23 cellular contexts compared by ENCODE assay signal in genomic region chr1:27130798-27131197, GRCh38. TPM values are rescaled to one million over a fixed set of nuclear protein-coding genes. Genes with fewer than 3 reads are reported as not detected.
A peak's percentile ranks its signal among the peaks of the same experiment; 100 is the strongest.
DNase-seq lines count a peak whose midpoint lies in the region; ATAC-seq, FAIRE-seq and TF ChIP-seq lines count a peak whose summit lies in the region.
"Had no signal": no experiment of that assay in that cellular context is flagged by ENCODE, and none has a peak within 500 bp of the region (broad histone marks: within the 10 kb centered on the region; RNA-seq: fewer than 3 reads in every experiment).

No MANE protein-coding gene starts in this region.

- TF ChIP-seq RAD21 in HepG2 (CRISPR knock-in tag; IDR thresholded peaks at IDR 0.05) = no peak

- in situ Hi-C loops in SK-MEL-5 (cut with HindIII; ENCODE audit: low pct_unique_long_range_greater_than_20kb, low sequenced_read_pairs) (no loop called here), HepG2 (cut with HindIII; ENCODE audit: extremely low pct_ligation_motif_present, low pct_unique_long_range_greater_than_20kb) (no loop called here)

- H3K27me3 ChIP-seq in heart left ventricle (no peaks in the 10 kb centered on the region), MM.1S (replicated peaks; ENCODE audit: insufficient read depth, low read length) (no peaks in the 10 kb centered on the region), HepG2 (ENCODE audit: control insufficient read depth in 1 of 2, insufficient read depth in 2 of 2, low read length in 2 of 2) (no peaks in the 10 kb centered on the region)
- H3K27me3 ChIP-seq: dorsolateral prefrontal cortex, right lobe of liver had no signal

- no peaks in the 10 kb centered on the region for H3F3A ChIP-seq in MM.1S (ENCODE audit: insufficient read depth, low read length)

- TF ChIP-seq EP300 in HepG2 (IDR thresholded peaks at IDR 0.05; ENCODE audit: low read depth in 2 of 2, low read length in 2 of 2) (no peak), HepG2 (CRISPR knock-in tag; IDR thresholded peaks at IDR 0.05; ENCODE audit: borderline replicate concordance) (no peak)

- H4K20me1 ChIP-seq in MM.1S (ENCODE audit: insufficient read depth, low read length) (no peaks in the 10 kb centered on the region), HepG2 (ENCODE audit: insufficient read depth, low read length) (no peaks in the 10 kb centered on the region)

- H3K79me2 ChIP-seq in MM.1S (ENCODE audit: low read length) (no peaks in the 10 kb centered on the region), HepG2 (ENCODE audit: insufficient read depth, low read length) (no peaks in the 10 kb centered on the region)

- POLR2A ChIA-PET in HepG2 (lab: Yijun Ruan, JAX) = interaction anchor here (0.7 kb wide), 1 partner anchor 24 kb away, joined by 3 read pairs; the partner anchor contains the start of gene SLC9A1

- no peak for TF ChIP-seq POLR2A in heart left ventricle (IDR thresholded peaks at IDR 0.05)
- TF ChIP-seq POLR2A in HepG2 (IDR thresholded peaks at IDR 0.05; ENCODE audit: insufficient read depth in 1 of 2, low read depth in 2 of 2, low read length in 2 of 2) = no peak

- H3K9me2 ChIP-seq in MM.1S (replicated peaks; ENCODE audit: insufficient read depth, low read length) = no peaks in the 10 kb centered on the region

- CTCF ChIA-PET in HepG2 (lab: Yijun Ruan, JAX; ENCODE audit: low intra/inter-chr PET ratio, low total read pairs) = no interaction called here

- FAIRE-seq in HepG2 (lab: Jason Lieb, UNC) = no peak
- FAIRE-seq: GM12891 had no signal

- BruUV-seq in HepG2 (replicated peaks; lab: Mats Ljungman, UMichigan) = no TSS peak

- no peak overlapping the region for H3K4me3 ChIP-seq in heart left ventricle
- H3K4me3 ChIP-seq in MM.1S (ENCODE audit: low read length) = no peak overlapping the region
- no peak overlapping the region for H3K4me3 ChIP-seq in HepG2 (replicated peaks in 1 of 3; ENCODE audit: insufficient read depth in 1 of 3, low read depth in 2 of 3, low read length in 3 of 3)
- H3K4me3 ChIP-seq: dorsolateral prefrontal cortex, right lobe of liver had no signal

- no peaks in the 10 kb centered on the region for H3K27me3 Mint-ChIP-seq in stimulated activated naive B cell treated with anti-CD40 and anti-IgM and Interleukin-4, amounts not matched to agents 10 μg/mL and 1 μg/mL and 100 μg/mL, for 72 hours
- H3K27me3 Mint-ChIP-seq: activated T-cell treated with anti-CD3 and anti-CD28 coated beads, Interleukin-2, amount 50 U/mL, for 24 hours had no signal

- peak overlapping the region; percentile 37 for H3K27ac Mint-ChIP-seq in stimulated activated naive B cell treated with anti-CD40 and anti-IgM and Interleukin-4, amounts not matched to agents 10 μg/mL and 1 μg/mL and 100 μg/mL, for 72 hours
- H3K27ac Mint-ChIP-seq: activated T-cell treated with anti-CD3 and anti-CD28 coated beads, Interleukin-2, amount 50 U/mL, for 24 hours had no signal

- H3K4me1 ChIP-seq in heart left ventricle (peaks cover 0 to 57% (median 31%) of the 10 kb centered on the region in 12 donors), MM.1S (ENCODE audit: low read length) (no peaks in the 10 kb centered on the region), HepG2 (ENCODE audit: insufficient read depth, low read length) (peaks cover 8% of the 10 kb centered on the region)
- H3K4me1 ChIP-seq: right lobe of liver had no signal

- H3K4me1 Mint-ChIP-seq in stimulated activated naive B cell treated with anti-CD40 and anti-IgM and Interleukin-4, amounts not matched to agents 10 μg/mL and 1 μg/mL and 100 μg/mL, for 72 hours = peaks cover 23 to 35% of the 10 kb centered on the region in 2 donors

- H2AFZ ChIP-seq in MM.1S (ENCODE audit: low read length) = no peak overlapping the region
- H2AFZ ChIP-seq in HepG2 (ENCODE audit: low read length) = no peak overlapping the region

- H3K9me3 Mint-ChIP-seq in stimulated activated naive B cell treated with anti-CD40 and anti-IgM and Interleukin-4, amounts not matched to agents 10 μg/mL and 1 μg/mL and 100 μg/mL, for 72 hours = no peaks in the 10 kb centered on the region
- H3K9me3 Mint-ChIP-seq: activated T-cell treated with anti-CD3 and anti-CD28 coated beads, Interleukin-2, amount 50 U/mL, for 24 hours had no signal

- 45 to 88% (median 60%) methylated on average over 1 to 3 of the region's 3 CpGs for WGBS in heart left ventricle, 4 donors
- WGBS in HepG2 (ENCODE audit: low lambda C conversion rate) = 100% methylated on average over 1 of the region's 3 CpGs

- peaks cover 18 to 23% of the 10 kb centered on the region in 2 donors for H3K36me3 Mint-ChIP-seq in stimulated activated naive B cell treated with anti-CD40 and anti-IgM and Interleukin-4, amounts not matched to agents 10 μg/mL and 1 μg/mL and 100 μg/mL, for 72 hours

- DNase-seq in SK-MEL-5 (ENCODE audit: low read depth, low spot score) (peak; percentile 48), heart left ventricle (peak; percentile 77 to 88 (median 79)), mucosa of gallbladder (ENCODE audit: low spot score) (peak; percentile 75), MM.1S (no peak), NCI-H524 treated with DMSO at 0.1 percent for 48 hours (lab: John Stamatoyannopoulos, UW) (no peak), HepG2 (ENCODE audit: low spot score) (no peak)
- no peak for DNase-seq in stimulated activated naive B cell treated with anti-CD40 and anti-IgM and Interleukin-4, amounts not matched to agents 10 μg/mL and 1 μg/mL and 100 μg/mL, for 72 hours
- DNase-seq: activated CD8-positive, alpha-beta memory T cell treated with anti-CD3 and anti-CD28 coated beads for 24 hours; activated naive CD4-positive, alpha-beta T cell; activated T-cell treated with anti-CD3 and anti-CD28 coated beads, Interleukin-2, amount 50 U/mL, for 24 hours; amygdala; caudate nucleus; DND-41; dorsolateral prefrontal cortex; hippocampal formation; KBM-7; NCI-H1436 treated with DMSO at 0.1 percent for 48 hours; NCI-H2171; NCI-H69; right lobe of liver had no signal

- ATAC-seq in heart left ventricle (peak; percentile 86 to 94 (median 94)), HepG2 (no peak), GM18511 (IDR thresholded peaks at IDR 0.05; ENCODE audit: unreplicated experiment) (no peak)
- ATAC-seq in stimulated activated naive B cell treated with anti-CD40 and anti-IgM and Interleukin-4, amounts not matched to agents 10 μg/mL and 1 μg/mL and 100 μg/mL, for 72 hours (replicated peaks) = no peak
- ATAC-seq: right lobe of liver had no signal

- H3K27ac ChIP-seq in heart left ventricle (peak overlapping the region in 10 of 12 donors; percentile 12 to 94 (median 74)), MM.1S (ENCODE audit: low read length) (no peak overlapping the region), HepG2 (ENCODE audit: extremely low read length, insufficient read depth, low read length) (no peak overlapping the region)
- H3K27ac ChIP-seq: epithelial cell of prostate, right lobe of liver had no signal

- H3K9ac ChIP-seq in MM.1S (ENCODE audit: low read length) (no peak overlapping the region), HepG2 (ENCODE audit: insufficient read depth, low read depth, low read length) (no peak overlapping the region)

- intact Hi-C loops in heart left ventricle (cut with DNase I) = no loop called here
- intact Hi-C loops in HepG2 (cut with micrococcal nuclease; ENCODE audit: unreplicated experiment) = no loop called here

- H3K4me2 ChIP-seq in MM.1S (ENCODE audit: low read depth, low read length) (no peak overlapping the region), HepG2 (ENCODE audit: low read depth, low read length) (no peak overlapping the region)

- TF ChIP-seq CTCF in heart left ventricle (IDR thresholded peaks at IDR 0.05) (no peak), MM.1S (IDR thresholded peaks at IDR 0.05; ENCODE audit: low read length) (no peak), HepG2 (CRISPR knock-in tag; IDR thresholded peaks at IDR 0.05) (no peak)

- H3K36me3 ChIP-seq in heart left ventricle (peaks cover 0 to 8% (median 0%) of the 10 kb centered on the region in 9 donors), MM.1S (replicated peaks; ENCODE audit: insufficient read depth, low read length) (no peaks in the 10 kb centered on the region), HepG2 (replicated peaks in 1 of 2; ENCODE audit: control insufficient read depth in 1 of 2, insufficient read depth in 2 of 2, low read length in 2 of 2) (no peaks in the 10 kb centered on the region)
- H3K36me3 ChIP-seq: right lobe of liver had no signal

- H3K9me3 ChIP-seq in heart left ventricle (no peaks in the 10 kb centered on the region), MM.1S (replicated peaks; ENCODE audit: insufficient read depth, low read length) (no peaks in the 10 kb centered on the region), HepG2 (ENCODE audit: low read length) (no peaks in the 10 kb centered on the region)
- H3K9me3 ChIP-seq: right lobe of liver had no signal

- no peak overlapping the region for H3K4me3 Mint-ChIP-seq in stimulated activated naive B cell treated with anti-CD40 and anti-IgM and Interleukin-4, amounts not matched to agents 10 μg/mL and 1 μg/mL and 100 μg/mL, for 72 hours
- H3K4me3 Mint-ChIP-seq: activated T-cell treated with anti-CD3 and anti-CD28 coated beads, Interleukin-2, amount 50 U/mL, for 24 hours had no signal

RNA-seq across cellular contexts. Expression of gene SLC9A1, which starts 24.1 kb away (rescaled TPM):
- total RNA-seq in SK-MEL-5 (2014; rRNA removed; shearing (Covaris generic)) = 1.7 and 2.4 TPM in 2 replicates
- 9.9 and 13.4 TPM in 2 replicates for polyA plus RNA-seq in SK-MEL-5 (2015; cell fraction: cytosol; rRNA removed)
- 6.3 and 13.5 TPM in 2 replicates for polyA plus RNA-seq in SK-MEL-5 (2015; cell fraction: nucleus; rRNA removed)
- total RNA-seq in heart left ventricle (10 to 100 TPM; 11.4 to 44.9 (median 25.3) TPM), mucosa of gallbladder (170 TPM), HepG2 (2016; rRNA removed; fragmentation: Illumina TruSeq; extraction: Trizol) (2.7 and 2.9 TPM in 2 replicates)
- polyA plus RNA-seq in heart left ventricle (10 to 100 TPM in 1 of 2 donors, 1 to 10 TPM in 1; 9.4 to 15.1 TPM), HepG2 (2011; rRNA removed) (1.4 and 1.7 TPM in 2 replicates)
- 1.8 and 2.1 TPM in 2 replicates for total RNA-seq in HepG2 (2016; cell fraction: cytosol; rRNA removed; fragmentation: Illumina TruSeq; extraction: Trizol; ENCODE audit: low read depth)
- total RNA-seq in HepG2 (2016; cell fraction: insoluble cytoplasmic fraction; rRNA removed; fragmentation: Illumina TruSeq; extraction: Trizol) = 1.6 and 2.5 TPM in 2 replicates
- total RNA-seq in HepG2 (2016; cell fraction: membrane; rRNA removed; fragmentation: Illumina TruSeq; extraction: Trizol) = 3.1 and 3.8 TPM in 2 replicates
- total RNA-seq in HepG2 (2016; cell fraction: nucleus; rRNA removed; fragmentation: Illumina TruSeq; extraction: Trizol) = 3.9 and 5.2 TPM in 2 replicates
- 1.0 and 2.7 TPM in 2 replicates for polyA plus RNA-seq in HepG2 (2011; cell fraction: cytosol; rRNA removed)
- polyA plus RNA-seq in HepG2 (2011; cell fraction: nucleus; rRNA removed) = 5.0 and 5.3 TPM in 2 replicates
- 4.8 and 6.7 TPM in 2 replicates for polyA plus RNA-seq in HepG2 (2012)
- 0.97 and 1.3 TPM in 2 replicates for polyA plus RNA-seq in HepG2 (2016; cell fraction: cytosol; fragmentation: Illumina TruSeq; extraction: Trizol; ENCODE audit: low read depth)
- 2.6 and 5.0 TPM in 2 replicates for polyA plus RNA-seq in HepG2 (2016; cell fraction: insoluble cytoplasmic fraction; fragmentation: Illumina TruSeq; extraction: Trizol; ENCODE audit: low read depth)
- polyA plus RNA-seq in HepG2 (2016; cell fraction: membrane; fragmentation: Illumina TruSeq; extraction: Trizol; ENCODE audit: low read depth) = 2.2 and 2.7 TPM in 2 replicates
- 11.1 and 12.2 TPM in 2 replicates for polyA plus RNA-seq in HepG2 (2016; cell fraction: nucleus; fragmentation: Illumina TruSeq; extraction: Trizol; ENCODE audit: insufficient read depth, low read depth)
- polyA minus RNA-seq in HepG2 (2011; rRNA and poly(A)+ RNA removed; ENCODE audit: low replicate concordance) = 5.1 and 11.1 TPM in 2 replicates
- polyA minus RNA-seq in HepG2 (2011; cell fraction: cytosol; rRNA and poly(A)+ RNA removed) = 1.7 and 4.4 TPM in 2 replicates
- polyA minus RNA-seq in HepG2 (2011; cell fraction: nucleus; rRNA and poly(A)+ RNA removed) = 3.1 and 3.2 TPM in 2 replicates

Comparison
In these comparisons a context has a peak if more than half of its experiments do, and no peak if none do; other contexts are left out.
1. DNase-seq: peak in SK-MEL-5 (single experiment), heart left ventricle (5 of 5) and mucosa of gallbladder (single experiment); none in stimulated activated naive B cell treated with anti-CD40 and anti-IgM and Interleukin-4, amounts not matched to agents 10 μg/mL and 1 μg/mL and 100 μg/mL, for 72 hours (single experiment), MM.1S (single experiment), NCI-H524 treated with DMSO at 0.1 percent for 48 hours (single experiment) and HepG2 (single experiment).
2. ATAC-seq: peak in heart left ventricle (4 of 4); none in stimulated activated naive B cell treated with anti-CD40 and anti-IgM and Interleukin-4, amounts not matched to agents 10 μg/mL and 1 μg/mL and 100 μg/mL, for 72 hours (0 of 2), HepG2 (single experiment) and GM18511 (single experiment).
3. H3K27ac ChIP-seq: peak in heart left ventricle (10 of 12); none in MM.1S (single experiment) and HepG2 (single experiment).